ENCODE assay signal across 4 cellular contexts in genomic region chr2:130159376-130159775, GRCh38. TPM values are rescaled to one million over a fixed set of nuclear protein-coding genes. Genes with fewer than 3 reads are reported as not detected.
"Had no signal": no experiment of that assay in that cellular context is flagged by ENCODE, and none has a peak within 500 bp of the region (broad histone marks: within the 10 kb centered on the region; RNA-seq: fewer than 3 reads in every experiment).

No MANE protein-coding gene starts in this region.

RNA-seq across cellular contexts. Expression of gene POTEF, which starts 30.4 kb away (rescaled TPM):
- total RNA-seq: GM23248, HFFc6 had no signal
- polyA plus RNA-seq: GM23248 had no signal

RNA-seq across cellular contexts. Expression of gene TUBA3E, which starts 38.9 kb away (rescaled TPM):
- total RNA-seq: GM23248, H7, HepG2, HFFc6 had no signal
- polyA plus RNA-seq: GM23248, HepG2 had no signal
